In the genomic region with DNA sequence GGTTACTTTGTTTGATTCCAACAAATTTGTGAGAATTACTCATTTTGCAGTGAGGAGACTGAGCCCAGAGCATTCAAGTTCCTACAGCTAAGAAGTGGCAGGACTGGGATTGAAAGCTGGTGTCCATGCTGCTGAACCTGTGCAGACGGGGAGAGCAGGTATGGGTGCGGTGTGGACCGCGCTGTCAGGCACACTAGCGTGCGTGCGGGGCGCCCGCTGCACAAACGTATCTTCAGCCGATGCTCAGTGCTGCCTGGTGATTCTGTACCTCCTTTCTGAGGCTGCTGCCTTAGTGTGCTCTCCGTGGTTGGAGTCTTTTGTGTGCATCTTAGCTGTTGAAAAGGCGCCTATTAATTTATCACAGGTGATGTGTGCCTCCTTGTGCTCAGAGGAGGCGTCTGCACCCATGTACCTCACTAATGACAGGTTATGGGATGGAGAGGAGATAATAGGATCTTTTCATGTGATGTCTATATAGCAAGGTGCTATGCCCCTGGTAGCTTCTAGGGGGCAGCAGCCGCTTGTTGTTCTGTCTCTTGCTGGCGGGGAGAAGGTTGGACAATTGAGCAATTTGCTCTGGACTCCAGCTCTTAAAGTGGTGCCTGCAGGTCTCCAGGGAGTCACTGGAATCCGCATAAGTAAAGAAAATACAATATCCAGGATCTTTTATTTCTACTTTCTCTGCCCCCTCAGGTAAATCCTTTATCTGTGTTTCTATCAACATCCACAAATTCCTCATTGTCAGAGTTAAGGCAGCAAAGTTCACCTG, we compare ENCODE assay signal across 8 cellular contexts.
DNase-seq lines count a peak whose midpoint lies in the region; ATAC-seq lines count a peak whose summit lies in the region.

No MANE protein-coding gene starts in this region.

- DNase-seq in NCI-H2107 treated with DMSO at 0.1 percent for 48 hours (lab: John Stamatoyannopoulos, UW; ENCODE audit: unreplicated experiment) (peak; percentile 79), NCI-H2107 (lab: John Stamatoyannopoulos, UW) (no peak), MV-4-11 (lab: John Stamatoyannopoulos, UW) (peak; percentile 71), SHP77 treated with DMSO at 0.1 percent for 48 hours (lab: John Stamatoyannopoulos, UW) (peak; percentile 72), globus pallidus (ENCODE audit: low spot score) (peak; percentile 41), pons (ENCODE audit: low spot score) (peak; percentile 62)
- DNase-seq in activated naive CD4-positive, alpha-beta T cell treated with Interleukin-2 at 50 U/mL for 16 hours, result peak; percentile 58

- ATAC-seq in HG03159 (IDR thresholded peaks at IDR 0.05; ENCODE audit: unreplicated experiment), result no peak
